8 cellular contexts compared by ENCODE assay signal in genomic region chr3:188153949-188154757, GRCh38. TPM values are rescaled to one million over a fixed set of nuclear protein-coding genes. Genes with fewer than 3 reads are reported as not detected.
A peak's percentile ranks its signal among the peaks of the same experiment; 100 is the strongest.
DNase-seq lines count a peak whose midpoint lies in the region; ATAC-seq and TF ChIP-seq lines count a peak whose summit lies in the region.

LPP (plus strand) TSS chr3:188154157; CDS start chr3:188406121, 251,964 bp downstream.

- H3K27ac ChIP-seq in neural progenitor cell (peak within 1 kb of the TSS; percentile 88), stomach (peak within 1 kb of the TSS; percentile 87 to 98 (median 96))

- H3K4me3 ChIP-seq in BE2C (ENCODE audit: low read depth, low read length) (peak within 1 kb of the TSS; percentile 55), fibroblast of villous mesenchyme (ENCODE audit: low read depth, low read length) (peak within 1 kb of the TSS; percentile 87), neural progenitor cell (peak within 1 kb of the TSS; percentile 82), stomach (peak within 1 kb of the TSS; percentile 73 to 77 (median 74))

- no peaks in the 10 kb centered on the region for H3K9me3 Mint-ChIP-seq in neural progenitor cell

- peak within 1 kb of the TSS; percentile 75 for H2AFZ ChIP-seq in neural progenitor cell (replicated peaks)

- H3K27me3 Mint-ChIP-seq in neural progenitor cell (ENCODE audit: insufficient read depth, low read depth): peaks cover 3% of the 10 kb centered on the region

- peaks cover 46% of the 10 kb centered on the region for H3K4me1 Mint-ChIP-seq in neural progenitor cell

- H3K9me3 ChIP-seq in BE2C (no peaks in the 10 kb centered on the region; the same call in 1 of the 2 replicates), neural progenitor cell (ENCODE audit: low read depth) (no peaks in the 10 kb centered on the region), stomach (no peaks in the 10 kb centered on the region)

- WGBS in stomach, 5 donors: 0 to 1% (median 0%) methylated on average over 22 to 74 of the region's 75 CpGs

- H3K4me2 ChIP-seq in neural progenitor cell: peak within 1 kb of the TSS; percentile 88

- H3K27ac Mint-ChIP-seq in neural progenitor cell: peak within 1 kb of the TSS; percentile 100

- H3K36me3 Mint-ChIP-seq in neural progenitor cell: peaks cover 8% of the 10 kb centered on the region

- H3K36me3 ChIP-seq in BE2C: no peaks in the 10 kb centered on the region
- no peaks in the 10 kb centered on the region for H3K36me3 ChIP-seq in neural progenitor cell
- H3K36me3 ChIP-seq in stomach: no peaks in the 10 kb centered on the region

- H3K4me3 Mint-ChIP-seq in neural progenitor cell: peak within 1 kb of the TSS; percentile 96

- H3K4me1 ChIP-seq in BE2C: peaks cover 6% of the 10 kb centered on the region; the same call in 1 of the 2 replicates
- H3K4me1 ChIP-seq in neural progenitor cell: peaks cover 19% of the 10 kb centered on the region
- H3K4me1 ChIP-seq in stomach: peaks cover 33 to 73% (median 61%) of the 10 kb centered on the region in 4 donors

- intact Hi-C loops in stomach (cut with DNase I; ENCODE audit: low total_unique reads): no loop called here

- H3F3A ChIP-seq in neural progenitor cell (ENCODE audit: low read depth): peaks cover 7% of the 10 kb centered on the region

- DNase-seq in BE2C: peak; percentile 52
- DNase-seq in RPMI8226: peak; percentile 49
- DNase-seq in activated effector memory CD4-positive, alpha-beta T cell treated with anti-CD3 and anti-CD28 coated beads, Interleukin-2, amount 50 U/mL, for 16 hours: peak; percentile 93
- peak; percentile 77 for DNase-seq in fibroblast of villous mesenchyme (ENCODE audit: low read depth)
- DNase-seq in neural progenitor cell (ENCODE audit: low spot score): peak; percentile 89
- peak; percentile 85 for DNase-seq in stomach

- H4K20me1 ChIP-seq in neural progenitor cell (ENCODE audit: low read depth): peaks cover 14% of the 10 kb centered on the region

- H3K27me3 ChIP-seq in BE2C (peaks cover 21% of the 10 kb centered on the region), neural progenitor cell (no peaks in the 10 kb centered on the region), stomach (no peaks in the 10 kb centered on the region)

- ATAC-seq in GM19043 (IDR thresholded peaks at IDR 0.05; ENCODE audit: low read depth, unreplicated experiment): peak; percentile 65
- ATAC-seq in HG03378 (IDR thresholded peaks at IDR 0.05; ENCODE audit: unreplicated experiment): peak; percentile 59

- H3K9ac ChIP-seq in neural progenitor cell: peak within 1 kb of the TSS; percentile 88

- no peak for TF ChIP-seq EP300 in stomach (IDR thresholded peaks at IDR 0.05)

- no peak for TF ChIP-seq CTCF in BE2C (IDR thresholded peaks at IDR 0.05; ENCODE audit: low read depth, low read length)
- no peak for TF ChIP-seq CTCF in fibroblast of villous mesenchyme (IDR thresholded peaks at IDR 0.05; ENCODE audit: insufficient read depth, low read depth, low read length)
- peak; percentile 22 for TF ChIP-seq CTCF in neural progenitor cell (IDR thresholded peaks at IDR 0.05)
- TF ChIP-seq CTCF in stomach (IDR thresholded peaks at IDR 0.05): no peak

- H3K79me2 ChIP-seq in neural progenitor cell (ENCODE audit: low read depth): peaks cover 51% of the 10 kb centered on the region

- no peak for TF ChIP-seq POLR2A in stomach (IDR thresholded peaks at IDR 0.05)

RNA-seq across cellular contexts. Expression of gene LPP, which starts in this region (rescaled TPM):
- polyA plus RNA-seq in BE2C (2012; ENCODE audit: insufficient read depth, insufficient read length, low read depth): 1.4 TPM
- 196 TPM in 2 replicates for total RNA-seq in fibroblast of villous mesenchyme
- total RNA-seq in neural progenitor cell (ENCODE audit: low replicate concordance): 18.9 and 27.4 TPM in 2 replicates
- total RNA-seq in stomach: 100 to 1,000 TPM; 185 to 885 (median 487) TPM
- polyA plus RNA-seq in stomach: 10 to 100 TPM in 1 of 3 donors, 1 to 10 TPM in 2; 8.0 to 14.6 (median 8.9) TPM

Comparison
In these comparisons a context has a peak if more than half of its experiments do, and no peak if none do; other contexts are left out.
1. Peak in every context shown above with its lines: DNase-seq, ATAC-seq, H3K4me3 ChIP-seq and H3K27ac ChIP-seq.